In the genomic region with DNA sequence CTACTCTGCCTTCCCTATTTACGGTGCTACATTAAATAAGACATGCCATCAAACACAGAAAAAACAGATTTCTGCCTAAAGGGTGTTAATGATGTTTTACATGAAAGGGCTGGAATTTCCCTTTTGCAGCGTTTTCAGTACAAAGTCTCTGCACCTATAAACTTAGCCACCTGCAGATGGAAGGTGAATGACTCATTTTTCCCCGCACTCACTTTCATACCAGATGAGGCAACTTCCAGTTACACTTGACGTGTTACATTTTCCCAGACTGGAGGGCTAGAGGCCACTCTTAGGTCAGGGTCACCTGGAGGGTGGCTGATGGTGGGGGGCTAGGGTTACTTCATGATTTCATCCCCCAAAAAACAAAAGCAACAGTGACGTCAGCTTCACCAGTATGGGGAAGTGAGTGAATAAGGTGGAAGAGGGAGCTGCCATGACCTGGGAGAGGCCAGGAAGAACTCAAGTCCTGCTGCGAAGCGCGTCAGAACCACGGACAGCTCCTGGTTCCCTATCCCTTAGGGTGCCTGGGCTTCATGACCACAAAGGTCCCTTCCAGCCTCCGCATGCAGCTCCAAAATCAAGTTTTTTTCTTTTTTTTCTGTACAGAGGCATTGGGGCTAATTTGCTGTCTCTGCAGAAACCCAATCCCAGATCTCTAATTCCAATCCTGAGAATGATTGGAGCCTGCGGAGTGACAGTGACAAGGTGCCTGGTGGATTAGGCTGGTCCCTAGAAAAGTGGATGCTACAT, we compare ENCODE assay signal across 9 cellular contexts.
A peak's percentile ranks its signal among the peaks of the same experiment; 100 is the strongest.
DNase-seq lines count a peak whose midpoint lies in the region; ATAC-seq and TF ChIP-seq lines count a peak whose summit lies in the region.
"Had no signal": no experiment of that assay in that cellular context is flagged by ENCODE, and none has a peak within 500 bp of the region (broad histone marks: within the 10 kb centered on the region; RNA-seq: fewer than 3 reads in every experiment).

No MANE protein-coding gene starts in this region.

- H3K9me3 Mint-ChIP-seq in CD14-positive monocyte, result peaks cover 0 to 2% (median 0%) of the 10 kb centered on the region in 7 donors

- H3K4me1 Mint-ChIP-seq in CD14-positive monocyte, result no peaks in the 10 kb centered on the region

- CTCF ChIA-PET in PC-3 (lab: Charles Lee), result no interaction called here

- no peak overlapping the region for H3K27ac ChIP-seq in PC-3 (ENCODE audit: low read length)
- H3K27ac ChIP-seq: epithelial cell of prostate had no signal

- peak; percentile 69 for ATAC-seq in GM18499 (IDR thresholded peaks at IDR 0.05; ENCODE audit: insufficient read depth, unreplicated experiment)
- peak; percentile 76 for ATAC-seq in GM21786 (IDR thresholded peaks at IDR 0.05; ENCODE audit: unreplicated experiment)
- ATAC-seq in PC-3, result no peak
- ATAC-seq in HG03457 (IDR thresholded peaks at IDR 0.05; ENCODE audit: unreplicated experiment), result no peak

- no peak overlapping the region for H3K27ac Mint-ChIP-seq in CD14-positive monocyte

- no peaks in the 10 kb centered on the region for H3K9me2 ChIP-seq in PC-3 (replicated peaks; ENCODE audit: low read length)

- H2AFZ ChIP-seq in PC-3 (ENCODE audit: low read length), result no peak overlapping the region

- H3K36me3 ChIP-seq in PC-3 (ENCODE audit: low read depth, low read length), result no peaks in the 10 kb centered on the region

- intact Hi-C loops in PC-3 (cut with micrococcal nuclease), result no loop called here
- intact Hi-C loops in CD14-positive monocyte (cut with micrococcal nuclease), result no loop called here

- H4K20me1 ChIP-seq in PC-3 (ENCODE audit: low read length), result no peaks in the 10 kb centered on the region

- no peaks in the 10 kb centered on the region for H3K4me1 ChIP-seq in PC-3 (ENCODE audit: insufficient read depth, low read length)

- no peaks in the 10 kb centered on the region for H3F3A ChIP-seq in PC-3 (ENCODE audit: low read length, unreplicated experiment)

- H3K27me3 Mint-ChIP-seq in CD14-positive monocyte (ENCODE audit: low read depth in 3 of 3), result no peaks in the 10 kb centered on the region

- no peaks in the 10 kb centered on the region for H3K36me3 Mint-ChIP-seq in CD14-positive monocyte

- H3K27me3 ChIP-seq in PC-3 (ENCODE audit: low read length), result no peaks in the 10 kb centered on the region

- TF ChIP-seq CTCF in PC-3 (conservative IDR thresholded peaks at IDR 0.05; ENCODE audit: low read depth, low read length) (no peak), CD14-positive monocyte (IDR thresholded peaks at IDR 0.05) (no peak)

- no peak overlapping the region for H3K9ac ChIP-seq in PC-3 (ENCODE audit: low read length)

- POLR2A ChIA-PET in PC-3 (lab: Charles Lee; ENCODE audit: unreplicated experiment), result no interaction called here

- no peak overlapping the region for H3K4me3 ChIP-seq in PC-3 (ENCODE audit: low read length)

- no peaks in the 10 kb centered on the region for H3K9me3 ChIP-seq in PC-3 (ENCODE audit: low read length)

- H3K79me2 ChIP-seq in PC-3 (ENCODE audit: low read length), result no peaks in the 10 kb centered on the region

- H3K4me3 Mint-ChIP-seq in CD14-positive monocyte, result no peak overlapping the region

- H3K4me2 ChIP-seq in PC-3 (ENCODE audit: low read length), result no peak overlapping the region

- DNase-seq in PC-3 (peak; percentile 12), iPS-NIHi11 (ENCODE audit: low spot score) (peak; percentile 82), CD14-positive monocyte (ENCODE audit: low spot score) (no peak), NCI-H1105 treated with DMSO at 0.1 percent for 48 hours (lab: John Stamatoyannopoulos, UW) (no peak), NCI-H146 treated with DMSO at 0.1 percent for 48 hours (lab: John Stamatoyannopoulos, UW; ENCODE audit: unreplicated experiment) (no peak)

- no TSS peak for BruUV-seq in PC-3 (replicated peaks; lab: Mats Ljungman, UMichigan)

Comparison
In these comparisons a context has a peak if more than half of its experiments do, and no peak if none do; other contexts are left out.
1. ATAC-seq: peak in GM18499 (single experiment) and GM21786 (single experiment); none in PC-3 (single experiment) and HG03457 (single experiment).
2. DNase-seq: peak in PC-3 (single experiment) and iPS-NIHi11 (single experiment); none in CD14-positive monocyte (single experiment), NCI-H1105 treated with DMSO at 0.1 percent for 48 hours (single experiment) and NCI-H146 treated with DMSO at 0.1 percent for 48 hours (single experiment).